In genomic region chr16:22191089-22191965, GRCh38 we compare ENCODE assay signal across 8 cellular contexts. TPM values are rescaled to one million over a fixed set of nuclear protein-coding genes. Genes with fewer than 3 reads are reported as not detected.
DNase-seq lines count a peak whose midpoint lies in the region; ATAC-seq and TF ChIP-seq lines count a peak whose summit lies in the region.

No MANE protein-coding gene starts in this region.

- no peaks in the 10 kb centered on the region for H3K9me3 ChIP-seq in heart right ventricle

- DNase-seq in GM10248 (ENCODE audit: extremely low spot score), result peak; percentile 82
- peak; percentile 96 for DNase-seq in NCI-H1436 (lab: John Stamatoyannopoulos, UW)
- DNase-seq in SW480 (ENCODE audit: low spot score), result peak; percentile 95
- peak; percentile 99 for DNase-seq in heart right ventricle
- peak; percentile 100 for DNase-seq in posterior vena cava (ENCODE audit: low spot score)
- DNase-seq in ureter (ENCODE audit: low spot score), result peak; percentile 99

- intact Hi-C loops in heart right ventricle (cut with DNase I) (loop anchor here in 2 of 10 donors (2.0 to 10.0 kb wide), 2 partner anchors 183 to 239 kb away; partner anchors contain the start of genes CDR2 (in 1 of the 2) and UQCRC2 (in 1 of the 2)), posterior vena cava (cut with DNase I) (no loop called here)

- peak overlapping the region; percentile 63 for H3K27ac ChIP-seq in adipose tissue (ENCODE audit: low read depth, low read length)
- H3K27ac ChIP-seq in heart right ventricle, result peak overlapping the region; percentile 91 to 98 (median 96)

- POLR2A ChIA-PET in GM10248 (lab: Yijun Ruan, JAX), result interaction anchor here (1.1 to 1.4 kb wide), 2 partner anchors 16 to 238 kb away, joined by 3 read pairs; partner anchors contain the start of gene UQCRC2

- no peaks in the 10 kb centered on the region for H3K27me3 ChIP-seq in heart right ventricle

- peak overlapping the region; percentile 16 to 83 (median 72) for H3K4me3 ChIP-seq in heart right ventricle

- no peaks in the 10 kb centered on the region for H3K36me3 ChIP-seq in heart right ventricle

- ATAC-seq in HG02763 (IDR thresholded peaks at IDR 0.05; ENCODE audit: unreplicated experiment) (peak; percentile 24), heart right ventricle (peak; percentile 56 to 82 (median 78))

- H3K4me1 ChIP-seq in heart right ventricle, result peaks cover 8 to 51% (median 36%) of the 10 kb centered on the region in 9 donors

- TF ChIP-seq CTCF in GM10248 (IDR thresholded peaks at IDR 0.05; ENCODE audit: control extremely low read depth, extremely low read depth, low read depth, missing control alignments), result no peak
- no peak for TF ChIP-seq CTCF in heart right ventricle (IDR thresholded peaks at IDR 0.05)

- 2% methylated on average over 33 of the region's 33 CpGs for WGBS in adipose tissue, 3 donors
- WGBS in heart right ventricle, 2 donors, result 2 to 3% methylated on average over 33 of the region's 33 CpGs

- CTCF ChIA-PET in GM10248 (lab: Yijun Ruan, JAX), result interaction anchor here (1.0 to 8.8 kb wide), 5 partner anchors 14 to 191 kb away, joined by 3 to 85 read pairs (median 4); partner anchors contain the start of genes EEF2K and POLR3E

RNA-seq across cellular contexts. Expression of gene EEF2K, which starts 14.8 kb away (rescaled TPM):
- polyA plus RNA-seq in adipose tissue (10 to 100 TPM in 1 of 3 donors, 1 to 10 TPM in 2; 7.1 to 14.1 (median 9.0) TPM), heart right ventricle (10 to 100 TPM in 1 of 2 donors, 1 to 10 TPM in 1; 5.1 to 10.3 TPM)
- total RNA-seq in heart right ventricle (10 to 100 TPM; 17.2 to 38.9 (median 23.2) TPM), posterior vena cava (10 to 100 TPM; 33.6 to 45.7 TPM), ureter (52.7 TPM)

RNA-seq across cellular contexts. Expression of gene SDR42E2, which starts 29.0 kb away (rescaled TPM):
- polyA plus RNA-seq in adipose tissue (not detected), heart right ventricle (under 1 TPM in 1 of 2 donors, not detected in 1; 0.15 TPM)
- total RNA-seq in heart right ventricle (under 1 TPM in 1 of 10 donors, not detected in 9; 0.09 TPM), posterior vena cava (not detected), ureter (0.18 TPM)

Comparison
In these comparisons a context has a peak if more than half of its experiments do, and no peak if none do; other contexts are left out.
1. Peak in every context shown above with its lines: DNase-seq, ATAC-seq, H3K4me3 ChIP-seq and H3K27ac ChIP-seq.